Comparison of ENCODE assay signal across 16 cellular contexts in genomic region chr6:163539101-163539762, GRCh38.
"Had no signal": no experiment of that assay in that cellular context is flagged by ENCODE, and none has a peak within 500 bp of the region (broad histone marks: within the 10 kb centered on the region; RNA-seq: fewer than 3 reads in every experiment).

No MANE protein-coding gene starts in this region.

- H3K27me3 ChIP-seq: dorsolateral prefrontal cortex, neural progenitor cell, ovary, tibial nerve had no signal

- ATAC-seq: esophagus mucosa had no signal

- H3K27me3 Mint-ChIP-seq: activated naive CD8-positive, alpha-beta T cell treated with anti-CD3 and anti-CD28 coated beads, Interleukin-2, amount 10 ng/mL, durations not matched to agents 7 days and 5 days had no signal

- H3K27ac ChIP-seq: ovary had no signal

- H3K27ac Mint-ChIP-seq: activated naive CD8-positive, alpha-beta T cell treated with anti-CD3 and anti-CD28 coated beads, Interleukin-2, amount 10 ng/mL, durations not matched to agents 7 days and 5 days; activated T-helper 1 cell treated with anti-CD3 and anti-CD28 coated beads, Interleukin-12 subunit alpha, Interleukin-12 subunit beta, Interleukin-2, Interleukin-4 antibody, amounts not matched to agents 30 ng/mL and 10 ng/mL and 1 ng/mL, durations not matched to agents 14 hours and 24 hours and 36 hours; neural progenitor cell had no signal

- H3K36me3 ChIP-seq: neural progenitor cell, ovary had no signal

- DNase-seq: activated CD4-positive, CD25-positive, alpha-beta regulatory T cell treated with anti-CD3 and anti-CD28 coated beads, Interleukin-2, amount 50 U/mL, for 72 hours; activated naive CD4-positive, alpha-beta T cell; activated naive CD8-positive, alpha-beta T cell treated with anti-CD3 and anti-CD28 coated beads, Interleukin-2, amount 10 ng/mL, durations not matched to agents 7 days and 5 days; dorsolateral prefrontal cortex; glutamatergic neuron; midbrain; ovary; stimulated activated CD4-positive, alpha-beta T cell treated with anti-CD3 and anti-CD28 coated beads, Interleukin-2, amount 100 ng/mL, for 48 hours; stimulated activated naive CD4-positive, alpha-beta T cell; substantia nigra; T-helper 1 cell had no signal

- H3K4me3 Mint-ChIP-seq: activated naive CD8-positive, alpha-beta T cell treated with anti-CD3 and anti-CD28 coated beads, Interleukin-2, amount 10 ng/mL, durations not matched to agents 7 days and 5 days; activated T-helper 1 cell treated with anti-CD3 and anti-CD28 coated beads, Interleukin-12 subunit alpha, Interleukin-12 subunit beta, Interleukin-2, Interleukin-4 antibody, amounts not matched to agents 30 ng/mL and 10 ng/mL and 1 ng/mL, durations not matched to agents 14 hours and 24 hours and 36 hours; neural progenitor cell had no signal

- H3K4me3 ChIP-seq: lung, neural progenitor cell, ovary, tibial nerve had no signal

- H3K9me3 ChIP-seq: ovary, tibial nerve had no signal

- H3K9me3 Mint-ChIP-seq: activated naive CD8-positive, alpha-beta T cell treated with anti-CD3 and anti-CD28 coated beads, Interleukin-2, amount 10 ng/mL, durations not matched to agents 7 days and 5 days; activated T-helper 1 cell treated with anti-CD3 and anti-CD28 coated beads, Interleukin-12 subunit alpha, Interleukin-12 subunit beta, Interleukin-2, Interleukin-4 antibody, amounts not matched to agents 30 ng/mL and 10 ng/mL and 1 ng/mL, durations not matched to agents 14 hours and 24 hours and 36 hours; neural progenitor cell had no signal
